Comparison of ENCODE assay signal across 8 cellular contexts in genomic region chr4:6908397-6909112, GRCh38. TPM values are rescaled to one million over a fixed set of nuclear protein-coding genes. Genes with fewer than 3 reads are reported as not detected.
DNase-seq lines count a peak whose midpoint lies in the region; ATAC-seq and TF ChIP-seq lines count a peak whose summit lies in the region.

No MANE protein-coding gene starts in this region.

- H3K4me1 Mint-ChIP-seq in naive B cell = peaks cover 38 to 50% (median 39%) of the 10 kb centered on the region in 3 donors

- peaks cover 0 to 7% (median 0%) of the 10 kb centered on the region in 3 donors for H3K27me3 Mint-ChIP-seq in naive B cell

- peak overlapping the region; percentile 83; the same call in 1 of the 2 replicates for H3K27ac ChIP-seq in KMS-11

- no peak for ATAC-seq in naive B cell (ENCODE audit: low read depth in 2 of 2)

- peak overlapping the region; percentile 81 for H3K4me2 ChIP-seq in KMS-11

- H3K27ac Mint-ChIP-seq in naive B cell = peak overlapping the region; percentile 59 to 95 (median 92)

- H2AFZ ChIP-seq in KMS-11 (ENCODE audit: low read depth) = peak overlapping the region; percentile 64; the same call in 1 of the 2 replicates

- TF ChIP-seq CTCF in BE2C (IDR thresholded peaks at IDR 0.05; ENCODE audit: low read depth, low read length) (no peak), KMS-11 (conservative IDR thresholded peaks at IDR 0.05; ENCODE audit: low read depth, low read length) (no peak), choroid plexus epithelial cell (conservative IDR thresholded peaks at IDR 0.05; ENCODE audit: low read depth, low read length) (no peak)

- no peaks in the 10 kb centered on the region for H3K36me3 ChIP-seq in BE2C
- H3K36me3 ChIP-seq in KMS-11 (ENCODE audit: insufficient read depth) = no peaks in the 10 kb centered on the region

- H3K9me3 Mint-ChIP-seq in naive B cell = no peaks in the 10 kb centered on the region

- peak overlapping the region; percentile 88; the same call in 1 of the 2 replicates for H3K9ac ChIP-seq in KMS-11

- peak overlapping the region; percentile 86 to 95 (median 93) for H3K4me3 Mint-ChIP-seq in naive B cell

- peak overlapping the region; percentile 85 for H3K4me3 ChIP-seq in BE2C (ENCODE audit: low read depth, low read length)
- no peak overlapping the region for H3K4me3 ChIP-seq in KMS-11 (IDR thresholded peaks at IDR 0.05; ENCODE audit: insufficient read depth, low read depth, low read length)
- H3K4me3 ChIP-seq in choroid plexus epithelial cell (ENCODE audit: low read depth, low read length) = peak overlapping the region; percentile 79

- H3K4me1 ChIP-seq in BE2C (peaks cover 13% of the 10 kb centered on the region), KMS-11 (ENCODE audit: low read depth, poor library complexity, severe bottlenecking) (peaks cover 7% of the 10 kb centered on the region)

- H3K9me3 ChIP-seq in BE2C = no peaks in the 10 kb centered on the region

- H3K36me3 Mint-ChIP-seq in naive B cell = no peaks in the 10 kb centered on the region

- H4K20me1 ChIP-seq in KMS-11 (ENCODE audit: insufficient read depth) = no peaks in the 10 kb centered on the region

- H3K27me3 ChIP-seq in BE2C (no peaks in the 10 kb centered on the region), KMS-11 (ENCODE audit: insufficient read depth, low read depth) (no peaks in the 10 kb centered on the region)

- DNase-seq in BE2C (peak; percentile 67), choroid plexus epithelial cell (ENCODE audit: low read depth) (peak; percentile 57), naive B cell (no peak), A172 (ENCODE audit: low spot score) (no peak), OCI-M2 (lab: John Stamatoyannopoulos, UW; ENCODE audit: unreplicated experiment) (no peak), foreskin melanocyte (no peak)
- DNase-seq in stimulated activated CD4-positive, alpha-beta T cell treated with anti-CD3 and anti-CD28 coated beads, Interleukin-15, amount 100 ng/mL, for 24 hours = no peak

- H3K79me2 ChIP-seq in KMS-11 (ENCODE audit: insufficient read depth, low read depth) = no peaks in the 10 kb centered on the region

RNA-seq across cellular contexts. Expression of gene TBC1D14, which starts 1.1 kb away (rescaled TPM):
- 54.8 TPM for polyA plus RNA-seq in BE2C (2012; ENCODE audit: insufficient read depth, insufficient read length, low read depth)
- 10 to 100 TPM; 27.3 to 42.4 (median 33.8) TPM for polyA plus RNA-seq in naive B cell (ENCODE audit: low read depth in 6 of 6)
- 54.7 and 59.1 TPM in 2 replicates for total RNA-seq in A172 (2014; rRNA removed; shearing (Covaris generic))

Comparison
In these comparisons a context has a peak if more than half of its experiments do, and no peak if none do; other contexts are left out.
1. DNase-seq: peak in BE2C (single experiment) and choroid plexus epithelial cell (single experiment); none in naive B cell (single experiment), stimulated activated CD4-positive, alpha-beta T cell treated with anti-CD3 and anti-CD28 coated beads, Interleukin-15, amount 100 ng/mL, for 24 hours (single experiment), A172 (single experiment), OCI-M2 (single experiment) and foreskin melanocyte (single experiment).